Comparison of ENCODE assay signal across 8 cellular contexts in genomic region chr10:105952153-105952552, GRCh38.
DNase-seq lines count a peak whose midpoint lies in the region; ATAC-seq and FAIRE-seq lines count a peak whose summit lies in the region.

No MANE protein-coding gene starts in this region.

- peak; percentile 19 to 51 for DNase-seq in SHP77 (lab: John Stamatoyannopoulos, UW)
- no peak for DNase-seq in NCI-H226
- DNase-seq in HCEC 1CT: no peak
- no peak for DNase-seq in activated CD4-positive, alpha-beta T cell treated with anti-CD3 and anti-CD28 coated beads, Interleukin-2, amount 50 U/mL, for 48 hours
- no peak for DNase-seq in HTR-8/SVneo (ENCODE audit: insufficient read length, low spot score)

- peak; percentile 78 for FAIRE-seq in islet of Langerhans (lab: Jason Lieb, UNC)
- no peak for FAIRE-seq in HTR-8/SVneo (lab: Jason Lieb, UNC)

- ATAC-seq in GM19324 (IDR thresholded peaks at IDR 0.05; ENCODE audit: low FRiP score, unreplicated experiment): peak; percentile 72
- ATAC-seq in HG03045 (IDR thresholded peaks at IDR 0.05; ENCODE audit: unreplicated experiment): peak; percentile 84

Comparison
In these comparisons a context has a peak if more than half of its experiments do, and no peak if none do; other contexts are left out.
1. DNase-seq: peak in SHP77 (2 of 2); none in NCI-H226 (single experiment), HCEC 1CT (single experiment), activated CD4-positive, alpha-beta T cell treated with anti-CD3 and anti-CD28 coated beads, Interleukin-2, amount 50 U/mL, for 48 hours (0 of 2) and HTR-8/SVneo (single experiment).